In the genomic region with DNA sequence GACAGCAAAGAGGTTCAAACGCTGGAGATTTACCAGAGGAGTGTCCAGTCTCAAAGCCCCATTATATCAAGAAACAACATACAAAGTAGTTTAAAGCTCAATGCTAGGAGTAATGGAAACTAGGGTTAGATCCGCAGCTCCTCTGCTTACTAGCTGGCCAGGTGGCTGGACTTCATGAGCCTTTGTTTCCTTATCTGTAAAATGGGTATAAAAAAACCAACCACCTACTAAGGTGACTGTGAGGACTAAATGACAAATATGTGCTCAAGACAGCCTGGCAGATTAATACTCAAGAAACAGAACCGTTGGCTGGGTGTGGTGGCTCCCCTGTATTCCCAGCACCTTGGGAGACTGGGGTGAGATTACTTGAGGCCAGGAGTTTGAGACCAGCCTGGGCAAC, we compare ENCODE assay signal across 22 cellular contexts. TPM values are rescaled to one million over a fixed set of nuclear protein-coding genes. Genes with fewer than 3 reads are reported as not detected.
"Had no signal": no experiment of that assay in that cellular context is flagged by ENCODE, and none has a peak within 500 bp of the region (broad histone marks: within the 10 kb centered on the region; RNA-seq: fewer than 3 reads in every experiment).

No MANE protein-coding gene starts in this region.

- H3K27ac Mint-ChIP-seq: activated CD4-positive, alpha-beta T cell treated with anti-CD3 and anti-CD28 coated beads, Interleukin-2, amount 10 ng/mL, durations not matched to agents 7 days and 5 days; activated CD8-positive, alpha-beta memory T cell treated with anti-CD3 and anti-CD28 coated beads, Interleukin-2, amount 10 ng/mL, durations not matched to agents 7 days and 5 days; activated CD8-positive, alpha-beta T cell treated with anti-CD3 and anti-CD28 coated beads for 36 hours; activated naive CD8-positive, alpha-beta T cell treated with anti-CD3 and anti-CD28 coated beads, Interleukin-2, amount 50 U/mL, for 24 hours; immature natural killer cell; naive B cell; T-helper 17 cell had no signal

- H3K9me3 ChIP-seq: thyroid gland had no signal

- H3K4me3 Mint-ChIP-seq: activated CD4-positive, alpha-beta T cell treated with anti-CD3 and anti-CD28 coated beads, Interleukin-2, amount 10 ng/mL, durations not matched to agents 7 days and 5 days; activated CD8-positive, alpha-beta memory T cell treated with anti-CD3 and anti-CD28 coated beads, Interleukin-2, amount 10 ng/mL, durations not matched to agents 7 days and 5 days; activated CD8-positive, alpha-beta T cell treated with anti-CD3 and anti-CD28 coated beads for 36 hours; activated naive CD8-positive, alpha-beta T cell treated with anti-CD3 and anti-CD28 coated beads, Interleukin-2, amount 50 U/mL, for 24 hours; immature natural killer cell; naive B cell; T-helper 17 cell had no signal

- H3K27ac ChIP-seq: epithelial cell of prostate, hepatocyte, SK-N-MC, thyroid gland had no signal

- H3K4me3 ChIP-seq: hepatocyte, SK-N-MC, thyroid gland had no signal

- H3K36me3 Mint-ChIP-seq: activated CD8-positive, alpha-beta memory T cell treated with anti-CD3 and anti-CD28 coated beads, Interleukin-2, amount 10 ng/mL, durations not matched to agents 7 days and 5 days; brain had no signal

- H3K9me3 Mint-ChIP-seq: activated CD4-positive, alpha-beta T cell treated with anti-CD3 and anti-CD28 coated beads, Interleukin-2, amount 10 ng/mL, durations not matched to agents 7 days and 5 days; activated CD8-positive, alpha-beta T cell treated with anti-CD3 and anti-CD28 coated beads for 36 hours; activated naive CD8-positive, alpha-beta T cell treated with anti-CD3 and anti-CD28 coated beads, Interleukin-2, amount 50 U/mL, for 24 hours had no signal

- DNase-seq: activated CD4-positive, alpha-beta T cell treated with anti-CD3 and anti-CD28 coated beads, Interleukin-2, amount 10 ng/mL, durations not matched to agents 7 days and 5 days; activated CD8-positive, alpha-beta memory T cell treated with anti-CD3 and anti-CD28 coated beads, Interleukin-2, amount 10 ng/mL, durations not matched to agents 7 days and 5 days; activated CD8-positive, alpha-beta T cell treated with anti-CD3 and anti-CD28 coated beads for 36 hours; activated effector memory CD4-positive, alpha-beta T cell treated with anti-CD3 and anti-CD28 coated beads, Interleukin-2, amount 50 U/mL, for 16 hours; activated naive CD4-positive, alpha-beta T cell treated with anti-CD3 and anti-CD28 coated beads, Interleukin-2, amount 50 U/mL, for 16 hours; activated naive CD8-positive, alpha-beta T cell treated with anti-CD3 and anti-CD28 coated beads, Interleukin-2, amount 50 U/mL, for 24 hours; activated T-cell treated with anti-CD3 and anti-CD28 coated beads for 4 hours; central memory CD4-positive, alpha-beta T cell; immature natural killer cell; kidney glomerular epithelial cell; naive B cell; occipital lobe; posterior cingulate gyrus; stimulated activated CD4-positive, alpha-beta T cell treated with anti-CD3 and anti-CD28 coated beads, Interleukin-4, amount 100 ng/mL, for 24 hours; stimulated activated naive CD4-positive, alpha-beta T cell treated with Interleukin-2 at 50 U/mL for 16 hours; T-helper 17 cell; thyroid gland had no signal

- ATAC-seq: activated CD4-positive, CD25-positive, alpha-beta regulatory T cell treated with anti-CD3 and anti-CD28 coated beads, Interleukin-2, amount 50 U/mL, for 24 hours; activated CD8-positive, alpha-beta memory T cell treated with anti-CD3 and anti-CD28 coated beads, Interleukin-2, amount 10 ng/mL, durations not matched to agents 7 days and 5 days; activated CD8-positive, alpha-beta T cell treated with anti-CD3 and anti-CD28 coated beads for 36 hours; activated naive CD8-positive, alpha-beta T cell treated with anti-CD3 and anti-CD28 coated beads, Interleukin-2, amount 50 U/mL, for 24 hours; T-helper 17 cell had no signal

- H3K36me3 ChIP-seq: thyroid gland had no signal

RNA-seq across cellular contexts. Expression of gene RBM20, which starts 5.8 kb away (rescaled TPM):
- total RNA-seq: activated CD4-positive, alpha-beta T cell treated with anti-CD3 and anti-CD28 coated beads, Interleukin-2, amount 10 ng/mL, durations not matched to agents 7 days and 5 days; T-helper 17 cell had no signal
- polyA plus RNA-seq: immature natural killer cell had no signal
